In the genomic region with DNA sequence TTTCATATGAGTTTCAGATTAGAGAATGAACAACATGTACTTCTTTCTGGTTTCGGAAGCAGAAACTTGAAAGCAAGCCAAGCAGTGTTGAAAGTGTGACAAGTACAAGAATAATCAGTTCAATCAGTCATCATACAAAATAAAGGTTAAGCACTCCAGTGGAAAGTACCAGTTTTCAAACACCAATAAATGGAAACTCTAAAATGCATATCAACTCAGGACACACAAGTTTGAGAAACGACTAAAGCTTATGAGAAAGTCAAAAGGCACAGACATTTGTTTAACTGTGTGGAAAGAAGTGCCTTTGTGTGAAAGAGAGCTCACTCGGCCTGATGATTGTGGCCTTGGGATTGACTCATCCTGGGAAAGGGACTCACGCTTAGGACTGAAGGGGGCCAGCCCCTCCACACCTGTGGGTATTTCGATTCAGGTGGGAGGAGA, we compare ENCODE assay signal across 11 cellular contexts.
A peak's percentile ranks its signal among the peaks of the same experiment; 100 is the strongest.
DNase-seq lines count a peak whose midpoint lies in the region; ATAC-seq, FAIRE-seq and TF ChIP-seq lines count a peak whose summit lies in the region.
"Had no signal": no experiment of that assay in that cellular context is flagged by ENCODE, and none has a peak within 500 bp of the region (broad histone marks: within the 10 kb centered on the region; RNA-seq: fewer than 3 reads in every experiment).

No MANE protein-coding gene starts in this region.

- peak overlapping the region; percentile 55 for H3K27ac ChIP-seq in 22Rv1
- H3K27ac ChIP-seq: neural progenitor cell had no signal

- ATAC-seq in GM21619 (IDR thresholded peaks at IDR 0.05; ENCODE audit: unreplicated experiment) (peak; percentile 54), left lobe of liver (peak; percentile 86)

- no peak for FAIRE-seq in D721Med (lab: Jason Lieb, UNC)

- no peak for TF ChIP-seq CTCF in 22Rv1 (IDR thresholded peaks at IDR 0.05)
- TF ChIP-seq CTCF in D721Med (IDR thresholded peaks at IDR 0.05; ENCODE audit: insufficient read depth, missing control alignments), result no peak

- DNase-seq in amniotic epithelial cell (ENCODE audit: low read depth) (peak; percentile 52), left lobe of liver (ENCODE audit: low spot score) (no peak), GDM1 (lab: John Stamatoyannopoulos, UW) (no peak), hippocampal formation (lab: John Stamatoyannopoulos, UW) (no peak), NK-92 (lab: John Stamatoyannopoulos, UW; ENCODE audit: unreplicated experiment) (no peak), D721Med (ENCODE audit: insufficient read length, low spot score) (no peak)
- DNase-seq: activated CD8-positive, alpha-beta memory T cell treated with anti-CD3 and anti-CD28 coated beads for 24 hours; NK-92 treated with Interleukin-12 subunit alpha and Interleukin-12 subunit beta, amount 100 ng/mL, for 24 hours had no signal
